In the genomic region with DNA sequence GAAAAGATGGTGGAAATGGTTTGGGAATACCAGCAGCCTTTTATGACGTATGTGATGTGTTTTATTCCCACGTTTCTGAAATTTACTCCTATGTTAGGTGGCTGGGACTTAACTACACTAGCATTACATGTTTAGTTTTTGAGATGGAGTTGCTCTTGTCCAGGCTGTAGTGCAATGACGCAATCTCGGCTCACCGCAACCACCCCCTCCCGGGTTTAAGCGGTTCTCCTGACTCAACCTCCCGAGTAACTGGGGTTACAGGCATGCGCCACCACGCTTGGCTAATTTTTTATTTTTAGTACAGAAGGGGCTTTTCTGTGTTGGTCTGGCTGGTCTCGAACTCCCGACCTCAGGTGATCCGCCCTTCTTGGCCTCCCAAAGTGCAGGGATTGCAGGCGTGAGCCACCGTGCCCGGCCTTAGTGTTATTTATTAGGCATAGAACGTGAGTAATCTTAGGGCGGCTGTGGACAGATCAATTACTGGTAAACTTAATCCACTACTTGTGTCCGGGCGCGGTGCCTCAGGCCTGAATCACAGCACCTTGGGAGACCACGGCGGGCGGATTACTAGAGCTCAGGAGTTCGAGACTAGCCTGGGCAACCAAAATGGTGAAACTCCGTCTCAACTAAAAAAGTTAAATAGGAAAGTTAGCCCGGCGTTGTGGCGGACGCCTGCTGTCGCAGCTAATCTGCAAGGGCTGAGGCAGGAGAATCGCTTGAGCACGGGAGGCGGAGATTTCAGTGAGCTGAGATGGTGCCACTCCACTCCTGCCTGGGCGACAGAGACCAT, we compare ENCODE assay signal across 1 cellular context.
TF ChIP-seq lines count a peak whose summit lies in the region.

No MANE protein-coding gene starts in this region.

TF ChIP-seq in GM12878, 131 proteins besides CTCF, POLR2A, EP300 and RAD21 (continued from another document and continues in another):
- TF ChIP-seq ZBTB11 (CRISPR knock-in tag; IDR thresholded peaks at IDR 0.05) = no peak
- TF ChIP-seq, protein P1, sequence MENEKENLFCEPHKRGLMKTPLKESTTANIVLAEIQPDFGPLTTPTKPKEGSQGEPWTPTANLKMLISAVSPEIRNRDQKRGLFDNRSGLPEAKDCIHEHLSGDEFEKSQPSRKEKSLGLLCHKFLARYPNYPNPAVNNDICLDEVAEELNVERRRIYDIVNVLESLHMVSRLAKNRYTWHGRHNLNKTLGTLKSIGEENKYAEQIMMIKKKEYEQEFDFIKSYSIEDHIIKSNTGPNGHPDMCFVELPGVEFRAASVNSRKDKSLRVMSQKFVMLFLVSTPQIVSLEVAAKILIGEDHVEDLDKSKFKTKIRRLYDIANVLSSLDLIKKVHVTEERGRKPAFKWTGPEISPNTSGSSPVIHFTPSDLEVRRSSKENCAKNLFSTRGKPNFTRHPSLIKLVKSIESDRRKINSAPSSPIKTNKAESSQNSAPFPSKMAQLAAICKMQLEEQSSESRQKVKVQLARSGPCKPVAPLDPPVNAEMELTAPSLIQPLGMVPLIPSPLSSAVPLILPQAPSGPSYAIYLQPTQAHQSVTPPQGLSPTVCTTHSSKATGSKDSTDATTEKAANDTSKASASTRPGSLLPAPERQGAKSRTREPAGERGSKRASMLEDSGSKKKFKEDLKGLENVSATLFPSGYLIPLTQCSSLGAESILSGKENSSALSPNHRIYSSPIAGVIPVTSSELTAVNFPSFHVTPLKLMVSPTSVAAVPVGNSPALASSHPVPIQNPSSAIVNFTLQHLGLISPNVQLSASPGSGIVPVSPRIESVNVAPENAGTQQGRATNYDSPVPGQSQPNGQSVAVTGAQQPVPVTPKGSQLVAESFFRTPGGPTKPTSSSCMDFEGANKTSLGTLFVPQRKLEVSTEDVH (IDR thresholded peaks at IDR 0.05; ENCODE audit: low read depth, partially characterized antibody) = no peak
- peak in 1 of 2 experiments; percentile 8; a peak in 1 of 4 replicates for TF ChIP-seq ETV6 (conservative IDR thresholded peaks at IDR 0.05 in 1 of 2, IDR thresholded peaks at IDR 0.05 in 1 of 2; ENCODE audit: borderline replicate concordance in 1 of 2, low read depth in 1 of 2)
- TF ChIP-seq, protein P2, sequence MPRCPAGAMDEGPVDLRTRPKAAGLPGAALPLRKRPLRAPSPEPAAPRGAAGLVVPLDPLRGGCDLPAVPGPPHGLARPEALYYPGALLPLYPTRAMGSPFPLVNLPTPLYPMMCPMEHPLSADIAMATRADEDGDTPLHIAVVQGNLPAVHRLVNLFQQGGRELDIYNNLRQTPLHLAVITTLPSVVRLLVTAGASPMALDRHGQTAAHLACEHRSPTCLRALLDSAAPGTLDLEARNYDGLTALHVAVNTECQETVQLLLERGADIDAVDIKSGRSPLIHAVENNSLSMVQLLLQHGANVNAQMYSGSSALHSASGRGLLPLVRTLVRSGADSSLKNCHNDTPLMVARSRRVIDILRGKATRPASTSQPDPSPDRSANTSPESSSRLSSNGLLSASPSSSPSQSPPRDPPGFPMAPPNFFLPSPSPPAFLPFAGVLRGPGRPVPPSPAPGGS (IDR thresholded peaks at IDR 0.05; ENCODE audit: borderline replicate concordance, insufficient read depth, low read depth, low read length, poor library complexity, severe bottlenecking) = no peak
- no peak for TF ChIP-seq CHD1 (IDR thresholded peaks at IDR 0.05; ENCODE audit: low read depth, low read length)
- TF ChIP-seq, protein P3, sequence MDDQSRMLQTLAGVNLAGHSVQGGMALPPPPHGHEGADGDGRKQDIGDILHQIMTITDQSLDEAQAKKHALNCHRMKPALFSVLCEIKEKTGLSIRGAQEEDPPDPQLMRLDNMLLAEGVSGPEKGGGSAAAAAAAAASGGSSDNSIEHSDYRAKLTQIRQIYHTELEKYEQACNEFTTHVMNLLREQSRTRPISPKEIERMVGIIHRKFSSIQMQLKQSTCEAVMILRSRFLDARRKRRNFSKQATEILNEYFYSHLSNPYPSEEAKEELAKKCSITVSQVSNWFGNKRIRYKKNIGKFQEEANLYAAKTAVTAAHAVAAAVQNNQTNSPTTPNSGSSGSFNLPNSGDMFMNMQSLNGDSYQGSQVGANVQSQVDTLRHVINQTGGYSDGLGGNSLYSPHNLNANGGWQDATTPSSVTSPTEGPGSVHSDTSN (IDR thresholded peaks at IDR 0.05; ENCODE audit: insufficient replicate concordance, low read depth, low read length) = no peak
- TF ChIP-seq BHLHE40 (IDR thresholded peaks at IDR 0.05; ENCODE audit: borderline replicate concordance in 1 of 2, low read depth in 2 of 2, low read length in 1 of 2) = peak in 1 of 2 experiments; percentile 50; a peak in 2 of 4 replicates
- no peak for TF ChIP-seq TARDBP (IDR thresholded peaks at IDR 0.05; ENCODE audit: borderline replicate concordance)
- TF ChIP-seq ZNF24 (IDR thresholded peaks at IDR 0.05) = no peak
- no peak; the same call in 1 of the 2 replicates for TF ChIP-seq YY1 (IDR thresholded peaks at IDR 0.05; ENCODE audit: low read depth, low read length)
- TF ChIP-seq ZZZ3 (IDR thresholded peaks at IDR 0.05; ENCODE audit: control insufficient read depth, insufficient read length, low read depth) = no peak
- 0 out of 2 replicates have a peak, but pooled peaks have one; percentile 22 for TF ChIP-seq BACH1 (IDR thresholded peaks at IDR 0.05; ENCODE audit: borderline replicate concordance)
- peak; percentile 91 for TF ChIP-seq PRDM15 (CRISPR knock-in tag; IDR thresholded peaks at IDR 0.05)
- TF ChIP-seq RELA (IDR thresholded peaks at IDR 0.05; ENCODE audit: borderline replicate concordance, partially characterized antibody) = peak; percentile 43
- peak; percentile 33 for TF ChIP-seq IKZF1 (conservative IDR thresholded peaks at IDR 0.05)
- TF ChIP-seq CHD4 (IDR thresholded peaks at IDR 0.05) = 0 out of 2 replicates have a peak, but pooled peaks have one; percentile 25
- peak; percentile 6; the same call in 1 of the 2 replicates for TF ChIP-seq CREB1 (IDR thresholded peaks at IDR 0.05; ENCODE audit: low read depth)
- TF ChIP-seq, protein P4, sequence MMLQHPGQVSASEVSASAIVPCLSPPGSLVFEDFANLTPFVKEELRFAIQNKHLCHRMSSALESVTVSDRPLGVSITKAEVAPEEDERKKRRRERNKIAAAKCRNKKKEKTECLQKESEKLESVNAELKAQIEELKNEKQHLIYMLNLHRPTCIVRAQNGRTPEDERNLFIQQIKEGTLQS (IDR thresholded peaks at IDR 0.05; ENCODE audit: borderline replicate concordance, extremely low read depth, low read depth, low read length) = no peak
- TF ChIP-seq NBN (IDR thresholded peaks at IDR 0.05) = peak; percentile 56; the same call in 1 of the 2 replicates
- TF ChIP-seq ZNF274 (IDR thresholded peaks at IDR 0.05; ENCODE audit: insufficient read depth, insufficient read length) = no peak
- no peak for TF ChIP-seq PAX8 (IDR thresholded peaks at IDR 0.05)
- 0 out of 2 replicates have a peak, but pooled peaks have one; percentile 32 for TF ChIP-seq GATAD2B (conservative IDR thresholded peaks at IDR 0.05; ENCODE audit: low read depth)
- no peak for TF ChIP-seq RB1 (IDR thresholded peaks at IDR 0.05; ENCODE audit: borderline replicate concordance)
- TF ChIP-seq CEBPB (IDR thresholded peaks at IDR 0.05; ENCODE audit: borderline replicate concordance in 1 of 2, low read depth in 2 of 2, low read length in 2 of 2) = peak in 1 of 2 experiments; percentile 67; a peak in 1 of 4 replicates
- TF ChIP-seq SMARCA5 (IDR thresholded peaks at IDR 0.05) = peak; percentile 32; the same call in 1 of the 2 replicates
- no peak; the same call in 1 of the 2 replicates for TF ChIP-seq MTA3 (IDR thresholded peaks at IDR 0.05; ENCODE audit: borderline replicate concordance, low read length)
- TF ChIP-seq YBX1 (IDR thresholded peaks at IDR 0.05) = no peak
- no peak for TF ChIP-seq KAT2A (conservative IDR thresholded peaks at IDR 0.05; ENCODE audit: control insufficient read depth, low read depth, low read length)
- TF ChIP-seq NKRF (conservative IDR thresholded peaks at IDR 0.05) = peak; percentile 49; the same call in 1 of the 2 replicates
- TF ChIP-seq, protein P5, sequence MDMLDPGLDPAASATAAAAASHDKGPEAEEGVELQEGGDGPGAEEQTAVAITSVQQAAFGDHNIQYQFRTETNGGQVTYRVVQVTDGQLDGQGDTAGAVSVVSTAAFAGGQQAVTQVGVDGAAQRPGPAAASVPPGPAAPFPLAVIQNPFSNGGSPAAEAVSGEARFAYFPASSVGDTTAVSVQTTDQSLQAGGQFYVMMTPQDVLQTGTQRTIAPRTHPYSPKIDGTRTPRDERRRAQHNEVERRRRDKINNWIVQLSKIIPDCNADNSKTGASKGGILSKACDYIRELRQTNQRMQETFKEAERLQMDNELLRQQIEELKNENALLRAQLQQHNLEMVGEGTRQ (IDR thresholded peaks at IDR 0.05; ENCODE audit: borderline replicate concordance, low read depth, low read length) = no peak
- no peak for TF ChIP-seq WRNIP1 (IDR thresholded peaks at IDR 0.05; ENCODE audit: borderline replicate concordance, low read depth, low read length)
- TF ChIP-seq JUNB (IDR thresholded peaks at IDR 0.05) = 0 out of 2 replicates have a peak, but pooled peaks have one; percentile 20
- no peak for TF ChIP-seq RAD51 (IDR thresholded peaks at IDR 0.05)
- TF ChIP-seq POLR2AphosphoS2 (IDR thresholded peaks at IDR 0.05; ENCODE audit: low read depth, low read length) = no peak
- TF ChIP-seq GABPA (IDR thresholded peaks at IDR 0.05; ENCODE audit: low read depth) = no peak
- TF ChIP-seq SPI1 (IDR thresholded peaks at IDR 0.05; ENCODE audit: borderline replicate concordance, insufficient read depth, low read depth, low read length) = no peak
- TF ChIP-seq USF1 (IDR thresholded peaks at IDR 0.05; ENCODE audit: borderline replicate concordance, extremely low read length, insufficient read depth, low read depth, low read length) = no peak
